8 cellular contexts compared by ENCODE assay signal in the genomic region with DNA sequence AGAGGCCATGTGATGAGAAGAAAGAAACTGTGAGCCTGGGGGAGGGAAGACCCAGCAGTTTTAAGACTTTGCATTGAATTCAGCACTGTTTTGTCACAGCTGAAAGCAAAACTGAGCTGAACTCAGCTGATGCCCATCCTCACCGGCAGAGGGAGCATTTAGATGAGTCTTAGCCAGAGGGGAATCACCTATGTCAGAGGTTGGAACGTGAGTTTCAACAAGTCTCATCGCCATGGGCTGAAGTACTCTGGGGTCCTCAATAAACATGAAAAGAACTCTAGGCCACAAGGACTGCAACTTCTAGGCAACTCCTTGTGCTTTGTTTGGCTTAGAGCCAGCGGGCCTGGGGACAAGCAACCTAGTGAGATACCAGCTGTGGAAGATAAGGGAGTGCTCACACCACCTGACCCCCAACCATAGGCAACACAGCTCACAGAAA.
DNase-seq lines count a peak whose midpoint lies in the region; ATAC-seq and TF ChIP-seq lines count a peak whose summit lies in the region.

No MANE protein-coding gene starts in this region.

- H3K4me3 ChIP-seq in HL-60 (replicated peaks; ENCODE audit: insufficient read depth, low read length) (no peak overlapping the region), left ventricle myocardium inferior (no peak overlapping the region), skeletal muscle cell (ENCODE audit: low read depth, low read length) (no peak overlapping the region)

- intact Hi-C loops in left ventricle myocardium inferior (cut with micrococcal nuclease): no loop called here

- H3K36me3 ChIP-seq in left ventricle myocardium inferior: no peaks in the 10 kb centered on the region

- peak; percentile 73 for TF ChIP-seq CTCF in HL-60 (IDR thresholded peaks at IDR 0.05; ENCODE audit: insufficient read depth, low read length)
- TF ChIP-seq CTCF in left ventricle myocardium inferior (IDR thresholded peaks at IDR 0.05; ENCODE audit: borderline replicate concordance): peak; percentile 80

- H3K4me1 ChIP-seq in left ventricle myocardium inferior: no peaks in the 10 kb centered on the region

- DNase-seq in EL (peak; percentile 47), HL-60 (ENCODE audit: low read depth in 1 of 2, low spot score in 1 of 2) (peak; percentile 5 to 44), RPMI8226 (peak; percentile 79), left ventricle myocardium inferior (no peak), skeletal muscle cell (ENCODE audit: low read depth) (peak; percentile 5), cortex of kidney (lab: John Stamatoyannopoulos, UW) (no peak)
- peak; percentile 54 for DNase-seq in activated naive CD4-positive, alpha-beta T cell treated with Interleukin-2 at 50 U/mL for 16 hours

- H3K27ac ChIP-seq in HL-60 (replicated peaks) (no peak overlapping the region), left ventricle myocardium inferior (replicated peaks) (no peak overlapping the region)

- peaks cover 31% of the 10 kb centered on the region for H3K9me3 ChIP-seq in left ventricle myocardium inferior (replicated peaks)

- H3K27me3 ChIP-seq in HL-60 (ENCODE audit: insufficient read depth, poor library complexity, severe bottlenecking): no peaks in the 10 kb centered on the region
- H3K27me3 ChIP-seq in left ventricle myocardium inferior (ENCODE audit: low read depth): no peaks in the 10 kb centered on the region

- peak; percentile 94 for ATAC-seq in GM21447 (IDR thresholded peaks at IDR 0.05; ENCODE audit: unreplicated experiment)

Comparison
In these comparisons a context has a peak if more than half of its experiments do, and no peak if none do; other contexts are left out.
1. DNase-seq: peak in EL (single experiment), HL-60 (2 of 2), RPMI8226 (single experiment), activated naive CD4-positive, alpha-beta T cell treated with Interleukin-2 at 50 U/mL for 16 hours (single experiment) and skeletal muscle cell (single experiment); none in left ventricle myocardium inferior (single experiment) and cortex of kidney (single experiment).